8 cellular contexts compared by ENCODE assay signal in genomic region chr1:6200188-6200809, GRCh38. TPM values are rescaled to one million over a fixed set of nuclear protein-coding genes. Genes with fewer than 3 reads are reported as not detected.
DNase-seq lines count a peak whose midpoint lies in the region; ATAC-seq, FAIRE-seq and TF ChIP-seq lines count a peak whose summit lies in the region.

No MANE protein-coding gene starts in this region.

- intact Hi-C loops in naive thymus-derived CD4-positive, alpha-beta T cell (cut with micrococcal nuclease) = loop anchor here in 1 of 2 donors (10.0 kb wide), 1 partner anchor 95 kb away; no protein-coding TSS in a partner anchor

- peaks cover 0 to 3% (median 0%) of the 10 kb centered on the region in 5 donors for H3K27me3 Mint-ChIP-seq in naive thymus-derived CD4-positive, alpha-beta T cell

- peak overlapping the region; percentile 85 to 98 (median 94) for H3K4me3 Mint-ChIP-seq in naive thymus-derived CD4-positive, alpha-beta T cell

- H3K4me3 ChIP-seq in BLaER1 = peak overlapping the region; percentile 87
- H3K4me3 ChIP-seq in MG63 = peak overlapping the region; percentile 97
- peak overlapping the region; percentile 79 for H3K4me3 ChIP-seq in naive thymus-derived CD4-positive, alpha-beta T cell (ENCODE audit: low read length)

- ATAC-seq in naive thymus-derived CD4-positive, alpha-beta T cell = no peak

- peaks cover 3 to 20% (median 19%) of the 10 kb centered on the region in 5 donors for H3K36me3 Mint-ChIP-seq in naive thymus-derived CD4-positive, alpha-beta T cell

- H3K27ac ChIP-seq in BLaER1 = peak overlapping the region; percentile 99
- H3K27ac ChIP-seq in caudate nucleus (ENCODE audit: low read depth, low read length) = peak overlapping the region; percentile 81
- peak overlapping the region; percentile 85 for H3K27ac ChIP-seq in naive thymus-derived CD4-positive, alpha-beta T cell (ENCODE audit: low read depth, low read length)

- H3K9ac ChIP-seq in BLaER1 = peak overlapping the region; percentile 99

- H3K27me3 ChIP-seq in BLaER1 (peaks cover 14% of the 10 kb centered on the region), MG63 (no peaks in the 10 kb centered on the region)
- H3K27me3 ChIP-seq in naive thymus-derived CD4-positive, alpha-beta T cell (ENCODE audit: control insufficient read depth in 2 of 2, insufficient read depth in 2 of 2, low read length in 2 of 2) = no peaks in the 10 kb centered on the region

- peaks cover 40% of the 10 kb centered on the region for H4K20me1 ChIP-seq in BLaER1

- TF ChIP-seq POLR2A in GM12892 (IDR thresholded peaks at IDR 0.05; ENCODE audit: low read depth, low read length) = no peak

- FAIRE-seq in GM12892 (lab: Jason Lieb, UNC) = no peak

- peak overlapping the region; percentile 54 to 96 (median 93) for H3K27ac Mint-ChIP-seq in naive thymus-derived CD4-positive, alpha-beta T cell

- no peak for DNase-seq in MG63
- DNase-seq in caudate nucleus (lab: John Stamatoyannopoulos, UW) = no peak
- DNase-seq in naive thymus-derived CD4-positive, alpha-beta T cell = no peak
- no peak for DNase-seq in GM12892 (ENCODE audit: insufficient read length)
- no peak for DNase-seq in foreskin melanocyte
- no peak for DNase-seq in NCI-H128 (lab: John Stamatoyannopoulos, UW; ENCODE audit: unreplicated experiment)
- no peak for DNase-seq in SK-N-DZ (ENCODE audit: low spot score)

- POLR2A ChIA-PET in naive thymus-derived CD4-positive, alpha-beta T cell (lab: Charles Lee) = interaction anchor here (0.8 to 1.7 kb wide), 4 partner anchors 15 to 174 kb away, joined by 3 to 8 read pairs (median 3); partner anchors contain the start of gene ICMT

- H3K9me3 Mint-ChIP-seq in naive thymus-derived CD4-positive, alpha-beta T cell = peaks cover 0 to 4% (median 0%) of the 10 kb centered on the region in 11 donors

- H3K9me3 ChIP-seq in BLaER1 (no peaks in the 10 kb centered on the region), MG63 (no peaks in the 10 kb centered on the region)
- no peaks in the 10 kb centered on the region for H3K9me3 ChIP-seq in naive thymus-derived CD4-positive, alpha-beta T cell (ENCODE audit: control insufficient read depth in 2 of 3, low read length in 3 of 3)

- peaks cover 28% of the 10 kb centered on the region for H3K36me3 ChIP-seq in BLaER1
- peaks cover 47% of the 10 kb centered on the region for H3K36me3 ChIP-seq in MG63
- H3K36me3 ChIP-seq in naive thymus-derived CD4-positive, alpha-beta T cell (ENCODE audit: control insufficient read depth in 2 of 3, insufficient read depth in 3 of 3, low read length in 3 of 3) = peaks cover 0 to 26% (median 0%) of the 10 kb centered on the region in 3 experiments

- H3K4me1 ChIP-seq in BLaER1 = peaks cover 31% of the 10 kb centered on the region
- H3K4me1 ChIP-seq in naive thymus-derived CD4-positive, alpha-beta T cell (ENCODE audit: control insufficient read depth in 2 of 2, insufficient read depth in 2 of 2, low read length in 2 of 2) = peaks cover 24 to 25% of the 10 kb centered on the region in 2 donors

- H3K4me1 Mint-ChIP-seq in naive thymus-derived CD4-positive, alpha-beta T cell = peaks cover 40 to 62% (median 50%) of the 10 kb centered on the region in 7 donors

- peak overlapping the region; percentile 89 for H3K4me2 ChIP-seq in BLaER1

- CTCF ChIA-PET in naive thymus-derived CD4-positive, alpha-beta T cell (lab: Charles Lee) = no interaction called here

RNA-seq across cellular contexts. Expression of gene RPL22, which starts 0.9 kb away (rescaled TPM):
- 168 and 264 TPM in 2 replicates for total RNA-seq in MG63 (2014; rRNA removed; shearing (Covaris generic); ENCODE audit: low replicate concordance)
- 100 to 1,000 TPM; 431 to 720 (median 579) TPM for total RNA-seq in naive thymus-derived CD4-positive, alpha-beta T cell
- polyA plus RNA-seq in naive thymus-derived CD4-positive, alpha-beta T cell = 100 to 1,000 TPM; 129 to 298 TPM
- polyA plus RNA-seq in GM12892 (2012; ENCODE audit: missing spikeins) = 1,361 TPM
- 206 and 224 TPM in 2 replicates for polyA plus RNA-seq in SK-N-DZ (2014; cell fraction: cytosol; rRNA removed)
- 133 and 136 TPM in 2 replicates for polyA plus RNA-seq in SK-N-DZ (2014; cell fraction: nucleus; rRNA removed)

RNA-seq across cellular contexts. Expression of gene RNF207, which starts 5.6 kb away (rescaled TPM):
- total RNA-seq in MG63 (2014; rRNA removed; shearing (Covaris generic); ENCODE audit: low replicate concordance) = 7.8 and 7.9 TPM in 2 replicates
- 10 to 100 TPM in 1 of 5 experiments, 1 to 10 TPM in 2, under 1 TPM in 2; 0.81 to 83.6 (median 3.1) TPM for total RNA-seq in naive thymus-derived CD4-positive, alpha-beta T cell
- polyA plus RNA-seq in naive thymus-derived CD4-positive, alpha-beta T cell = under 1 TPM; 0.09 to 0.17 TPM
- 13.3 TPM for polyA plus RNA-seq in GM12892 (2012; ENCODE audit: missing spikeins)
- polyA plus RNA-seq in SK-N-DZ (2014; cell fraction: cytosol; rRNA removed) = 5.9 and 13.4 TPM in 2 replicates
- polyA plus RNA-seq in SK-N-DZ (2014; cell fraction: nucleus; rRNA removed) = 72.6 and 79.0 TPM in 2 replicates

RNA-seq across cellular contexts. Expression of gene CHD5, which starts 20.2 kb away (rescaled TPM):
- total RNA-seq in MG63 (2014; rRNA removed; shearing (Covaris generic); ENCODE audit: low replicate concordance) = 0.07 and 0.23 TPM in 2 replicates
- total RNA-seq in naive thymus-derived CD4-positive, alpha-beta T cell = 1 to 10 TPM in 1 of 5 experiments, under 1 TPM in 4; 0.14 to 2.8 (median 0.37) TPM
- polyA plus RNA-seq in naive thymus-derived CD4-positive, alpha-beta T cell = not detected
- 0.13 TPM for polyA plus RNA-seq in GM12892 (2012; ENCODE audit: missing spikeins)
- 0.24 and 0.29 TPM in 2 replicates for polyA plus RNA-seq in SK-N-DZ (2014; cell fraction: cytosol; rRNA removed)
- 0.22 and 0.38 TPM in 2 replicates for polyA plus RNA-seq in SK-N-DZ (2014; cell fraction: nucleus; rRNA removed)

RNA-seq across cellular contexts. Expression of gene ICMT, which starts 35.5 kb away (rescaled TPM):
- 83.9 and 87.1 TPM in 2 replicates for total RNA-seq in MG63 (2014; rRNA removed; shearing (Covaris generic); ENCODE audit: low replicate concordance)
- total RNA-seq in naive thymus-derived CD4-positive, alpha-beta T cell = 10 to 100 TPM in 3 of 5 experiments, 1 to 10 TPM in 2; 4.6 to 46.1 (median 16.3) TPM
- polyA plus RNA-seq in naive thymus-derived CD4-positive, alpha-beta T cell = 10 to 100 TPM; 12.9 to 14.3 TPM
- 22.1 TPM for polyA plus RNA-seq in GM12892 (2012; ENCODE audit: missing spikeins)
- 56.5 and 61.7 TPM in 2 replicates for polyA plus RNA-seq in SK-N-DZ (2014; cell fraction: cytosol; rRNA removed)
- 21.2 and 21.5 TPM in 2 replicates for polyA plus RNA-seq in SK-N-DZ (2014; cell fraction: nucleus; rRNA removed)

RNA-seq across cellular contexts. Expression of gene HES3, which starts 43.7 kb away (rescaled TPM):
- not detected in 2 replicates for total RNA-seq in MG63 (2014; rRNA removed; shearing (Covaris generic); ENCODE audit: low replicate concordance)
- not detected for total RNA-seq in naive thymus-derived CD4-positive, alpha-beta T cell
- polyA plus RNA-seq in naive thymus-derived CD4-positive, alpha-beta T cell = not detected
- polyA plus RNA-seq in GM12892 (2012; ENCODE audit: missing spikeins) = not detected
- polyA plus RNA-seq in SK-N-DZ (2014; cell fraction: cytosol; rRNA removed) = not detected in 2 replicates
- polyA plus RNA-seq in SK-N-DZ (2014; cell fraction: nucleus; rRNA removed) = 0.30 TPM in 1 of 2 replicates, not detected in the other
